11 cellular contexts compared by ENCODE assay signal in the genomic region with DNA sequence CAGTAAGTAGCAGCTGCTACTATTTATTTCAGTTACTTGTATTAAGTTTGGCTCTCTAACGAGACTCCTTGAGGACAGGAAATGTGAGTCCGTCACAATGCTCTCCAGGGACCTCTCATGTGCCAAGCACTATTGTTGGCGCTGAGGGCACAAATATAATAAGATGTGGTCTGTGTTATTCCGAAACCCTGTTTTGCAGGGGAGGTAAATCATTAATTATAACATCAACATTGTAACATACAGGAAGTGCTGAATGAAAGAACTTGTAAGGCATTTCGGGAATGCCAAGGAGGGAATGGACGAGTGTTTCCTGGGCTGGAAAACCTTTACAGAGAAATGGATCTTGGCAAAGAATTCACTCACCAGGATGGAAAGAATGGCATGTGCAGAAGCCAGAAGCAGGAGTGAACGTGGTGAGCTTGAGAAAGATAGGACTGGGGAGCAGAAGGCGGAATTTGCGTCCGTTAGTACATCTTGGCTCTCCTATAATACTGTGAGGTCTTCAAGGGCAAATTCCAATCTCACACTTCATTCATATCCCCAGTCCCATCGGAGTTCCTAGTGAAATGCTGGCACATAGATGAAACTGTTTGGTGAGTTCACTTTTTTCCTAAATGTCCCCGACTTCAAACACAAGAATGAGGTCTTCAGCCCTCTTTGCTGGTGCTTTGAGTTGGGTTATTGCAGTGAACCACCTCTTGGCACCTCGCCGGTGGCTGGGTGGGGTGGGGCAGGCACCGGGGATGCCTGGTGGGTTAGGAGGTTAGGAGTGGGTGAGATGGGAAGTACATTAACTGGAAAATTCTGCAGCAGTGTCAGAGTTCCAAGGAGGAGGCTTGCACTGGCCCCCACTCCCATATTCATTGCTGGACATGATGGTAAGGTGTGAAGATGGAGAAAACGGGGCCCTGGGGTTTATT. TPM values are rescaled to one million over a fixed set of nuclear protein-coding genes. Genes with fewer than 3 reads are reported as not detected.
DNase-seq lines count a peak whose midpoint lies in the region; ATAC-seq and TF ChIP-seq lines count a peak whose summit lies in the region.
"Had no signal": no experiment of that assay in that cellular context is flagged by ENCODE, and none has a peak within 500 bp of the region (broad histone marks: within the 10 kb centered on the region; RNA-seq: fewer than 3 reads in every experiment).

No MANE protein-coding gene starts in this region.

- H3K27ac ChIP-seq in body of pancreas: peak overlapping the region; percentile 33 to 63 (median 48)
- H3K27ac ChIP-seq in layer of hippocampus (ENCODE audit: low read depth, low read length): peak overlapping the region; percentile 48
- peak overlapping the region; percentile 67 to 84 (median 74) for H3K27ac ChIP-seq in upper lobe of left lung

- no peaks in the 10 kb centered on the region for H3K9me3 Mint-ChIP-seq in activated naive CD4-positive, alpha-beta T cell treated with anti-CD3 and anti-CD28 coated beads, Interleukin-2, amount 50 U/mL, for 72 hours

- TF ChIP-seq POLR2A in body of pancreas (IDR thresholded peaks at IDR 0.05) (no peak), upper lobe of left lung (IDR thresholded peaks at IDR 0.05) (no peak)

- intact Hi-C loops in body of pancreas (cut with DNase I): no loop called here

- H3K9me3 ChIP-seq in body of pancreas: no peaks in the 10 kb centered on the region
- no peaks in the 10 kb centered on the region for H3K9me3 ChIP-seq in upper lobe of left lung
- H3K9me3 ChIP-seq: BE2C had no signal

- H3K27ac Mint-ChIP-seq in activated naive CD4-positive, alpha-beta T cell treated with anti-CD3 and anti-CD28 coated beads, Interleukin-2, amount 50 U/mL, for 72 hours: peak overlapping the region; percentile 2 to 37

- no peak for DNase-seq in activated naive CD4-positive, alpha-beta T cell treated with anti-CD3 and anti-CD28 coated beads, Interleukin-2, amount 50 U/mL, for 72 hours (ENCODE audit: low spot score in 2 of 2)
- no peak for DNase-seq in activated naive CD4-positive, alpha-beta T cell (lab: John Stamatoyannopoulos, UW)
- DNase-seq in body of pancreas (peak in 2 of 4 donors; percentile 41 to 46), upper lobe of left lung (peak; percentile 73 to 76), GF-D8 (lab: John Stamatoyannopoulos, UW) (no peak), inferior parietal cortex (ENCODE audit: extremely low spot score) (no peak)
- DNase-seq: BE2C; effector CD8-positive, alpha-beta T cell; NCI-H1417 had no signal

- TF ChIP-seq CTCF in body of pancreas (IDR thresholded peaks at IDR 0.05): no peak
- TF ChIP-seq CTCF in upper lobe of left lung (IDR thresholded peaks at IDR 0.05): no peak

- H3K27me3 ChIP-seq in body of pancreas: no peaks in the 10 kb centered on the region
- H3K27me3 ChIP-seq in layer of hippocampus (ENCODE audit: control insufficient read depth, insufficient read depth, low read length): no peaks in the 10 kb centered on the region
- no peaks in the 10 kb centered on the region for H3K27me3 ChIP-seq in upper lobe of left lung
- H3K27me3 ChIP-seq: BE2C had no signal

- TF ChIP-seq EP300 in upper lobe of left lung (IDR thresholded peaks at IDR 0.05): peak in 3 of 4 donors; percentile 13 to 81 (median 32)

- WGBS in body of pancreas, 2 donors: 48 to 50% methylated on average over 16 of the region's 16 CpGs
- WGBS in upper lobe of left lung, 2 donors: 34 to 42% methylated on average over 16 of the region's 16 CpGs

- ATAC-seq in activated naive CD4-positive, alpha-beta T cell treated with anti-CD3 and anti-CD28 coated beads, Interleukin-2, amount 50 U/mL, for 72 hours: no peak
- ATAC-seq in body of pancreas (peak; percentile 81), upper lobe of left lung (ENCODE audit: low FRiP score in 2 of 2) (peak; percentile 62 to 85), HG03565 (IDR thresholded peaks at IDR 0.05; ENCODE audit: unreplicated experiment) (no peak)

- H3K4me3 ChIP-seq in body of pancreas (no peak overlapping the region), upper lobe of left lung (no peak overlapping the region)

- peaks cover 0 to 17% of the 10 kb centered on the region in 2 donors for H3K36me3 Mint-ChIP-seq in activated naive CD4-positive, alpha-beta T cell treated with anti-CD3 and anti-CD28 coated beads, Interleukin-2, amount 50 U/mL, for 72 hours

- H3K36me3 ChIP-seq in body of pancreas (replicated peaks in 1 of 2; ENCODE audit: insufficient read depth in 1 of 2, low read depth in 2 of 2) (peaks cover 0 to 5% of the 10 kb centered on the region in 2 donors), upper lobe of left lung (peaks cover 0 to 18% (median 10%) of the 10 kb centered on the region in 4 donors)

- H3K4me1 ChIP-seq in body of pancreas (peaks cover 21% of the 10 kb centered on the region), upper lobe of left lung (peaks cover 31 to 46% (median 45%) of the 10 kb centered on the region in 4 donors)
- H3K4me1 ChIP-seq: BE2C had no signal

RNA-seq across cellular contexts. Expression of a gene that starts 11.5 kb away (rescaled TPM):
- total RNA-seq in activated naive CD4-positive, alpha-beta T cell treated with anti-CD3 and anti-CD28 coated beads, Interleukin-2, amount 50 U/mL, for 72 hours: not detected
- total RNA-seq in body of pancreas: not detected
- not detected for total RNA-seq in upper lobe of left lung

RNA-seq across cellular contexts. Expression of a gene that starts 47.9 kb away (rescaled TPM):
- total RNA-seq in activated naive CD4-positive, alpha-beta T cell treated with anti-CD3 and anti-CD28 coated beads, Interleukin-2, amount 50 U/mL, for 72 hours: 100 to 1,000 TPM in 1 of 2 donors, 10 to 100 TPM in 1; 75.4 to 119 TPM
- total RNA-seq in body of pancreas (10 to 100 TPM in 1 of 2 donors, 1 to 10 TPM in 1; 7.3 to 16.5 TPM), upper lobe of left lung (10 to 100 TPM; 30.1 to 57.4 (median 49.8) TPM)

Comparison
In these comparisons a context has a peak if more than half of its experiments do, and no peak if none do; other contexts are left out.
1. ATAC-seq: peak in body of pancreas (single experiment) and upper lobe of left lung (2 of 2); none in activated naive CD4-positive, alpha-beta T cell treated with anti-CD3 and anti-CD28 coated beads, Interleukin-2, amount 50 U/mL, for 72 hours (0 of 2) and HG03565 (single experiment).
2. DNase-seq: peak in upper lobe of left lung (2 of 2); none in activated naive CD4-positive, alpha-beta T cell treated with anti-CD3 and anti-CD28 coated beads, Interleukin-2, amount 50 U/mL, for 72 hours (0 of 2), activated naive CD4-positive, alpha-beta T cell (0 of 4), GF-D8 (single experiment) and inferior parietal cortex (single experiment).
3. Peak in every context shown above with its lines, with median percentiles within 50 percentile points of each other: H3K27ac ChIP-seq.